In genomic region chr7:6825236-6826125, GRCh38 we compare ENCODE assay signal across 7 cellular contexts. TPM values are rescaled to one million over a fixed set of nuclear protein-coding genes. Genes with fewer than 3 reads are reported as not detected.
DNase-seq lines count a peak whose midpoint lies in the region; ATAC-seq and TF ChIP-seq lines count a peak whose summit lies in the region.
"Not testable (repeated sequence)": the region's sequence is repeated elsewhere in the genome, so short reads cannot be mapped to it uniquely, and the experiment has no call there.

No MANE protein-coding gene starts in this region.

- not testable (repeated sequence) for DNase-seq in Panc1 (ENCODE audit: low read depth, low spot score); ascending aorta (ENCODE audit: low spot score in 2 of 2); Right ventricle myocardium superior; omental fat pad (ENCODE audit: low spot score)

- not testable (repeated sequence) for H3K9me3 ChIP-seq in Panc1 (ENCODE audit: control insufficient read depth, insufficient read depth, low read depth, low read length); ascending aorta

- CTCF ChIA-PET in Panc1 (lab: Charles Lee) = not testable (repeated sequence)

- POLR2A ChIA-PET in Panc1 (lab: Charles Lee) = not testable (repeated sequence)

- BruUV-seq in Panc1 (replicated peaks; lab: Mats Ljungman, UMichigan) = not testable (repeated sequence)

- intact Hi-C loops in Panc1 (cut with micrococcal nuclease; ENCODE audit: unreplicated experiment); ascending aorta (cut with DNase I); Right ventricle myocardium superior (cut with DNase I): not testable (repeated sequence)

- H3K4me3 ChIP-seq in Panc1 (ENCODE audit: low read depth in 2 of 2, low read length in 2 of 2) (peak overlapping the region; percentile 55 to 58), ascending aorta (peak overlapping the region; percentile 68 to 73)

- in situ Hi-C loops in Panc1 (cut with HindIII; ENCODE audit: low pct_unique_long_range_greater_than_20kb, low sequenced_read_pairs) = not testable (repeated sequence)

- H3K27ac ChIP-seq in Panc1 (ENCODE audit: low read length); ascending aorta: not testable (repeated sequence)

- H3K36me3 ChIP-seq in Panc1 (ENCODE audit: control insufficient read depth, insufficient read depth, low read length); ascending aorta: not testable (repeated sequence)

- ATAC-seq in GM18517 (IDR thresholded peaks at IDR 0.05; ENCODE audit: unreplicated experiment) (peak; percentile 51), GM21786 (IDR thresholded peaks at IDR 0.05; ENCODE audit: unreplicated experiment) (peak; percentile 34), HG03139 (IDR thresholded peaks at IDR 0.05; ENCODE audit: unreplicated experiment) (peak; percentile 28), Panc1 (peak; percentile 81), Right ventricle myocardium superior (ENCODE audit: poor library complexity) (peak; percentile 42), omental fat pad (ENCODE audit: low FRiP score) (peak; percentile 62)

- not testable (repeated sequence) for TF ChIP-seq CTCF in Panc1 (IDR thresholded peaks at IDR 0.05); ascending aorta (IDR thresholded peaks at IDR 0.05); omental fat pad (IDR thresholded peaks at IDR 0.05)

- not testable (repeated sequence) for H3K4me1 ChIP-seq in Panc1 (ENCODE audit: control insufficient read depth, insufficient read depth, low read length); ascending aorta

- not testable (repeated sequence) for H3K27me3 ChIP-seq in Panc1 (ENCODE audit: control insufficient read depth, insufficient read depth, low read length); ascending aorta

RNA-seq across cellular contexts. Expression of gene CCZ1B, which starts 0.6 kb away (rescaled TPM):
- 81.2 TPM for total RNA-seq in Panc1 (2021; ENCODE audit: unreplicated experiment)
- 73.0 TPM for polyA plus RNA-seq in Panc1 (2012; ENCODE audit: insufficient read length)
- 24.6 TPM for total RNA-seq in ascending aorta
- total RNA-seq in Right ventricle myocardium superior = 30.0 TPM
- total RNA-seq in omental fat pad = 10 to 100 TPM; 25.7 to 59.9 (median 28.2) TPM

Comparison
In these comparisons a context has a peak if more than half of its experiments do, and no peak if none do; other contexts are left out.
1. ATAC-seq: peak in every context shown above with its lines; median percentile 81 in Panc1; 62 in omental fat pad; 51 in GM18517; 42 in Right ventricle myocardium superior; 34 in GM21786; 28 in HG03139.